Comparison of ENCODE assay signal across 9 cellular contexts in genomic region chr6:158068893-158069799, GRCh38.
DNase-seq lines count a peak whose midpoint lies in the region; ATAC-seq lines count a peak whose summit lies in the region.
"Had no signal": no experiment of that assay in that cellular context is flagged by ENCODE, and none has a peak within 500 bp of the region (broad histone marks: within the 10 kb centered on the region; RNA-seq: fewer than 3 reads in every experiment).

No MANE protein-coding gene starts in this region.

- 77% methylated on average over 14 of the region's 14 CpGs for WGBS in GM23248 (ENCODE audit: low coverage in 1 of 2, low lambda C conversion rate in 2 of 2, missing lambda C conversion rate in 2 of 2), 2 experiments

- DNase-seq in GM23248 (peak; percentile 82), RPMI7951 (ENCODE audit: low read depth) (peak; percentile 84), epithelial cell of prostate (ENCODE audit: low read depth, low spot score) (no peak), renal cortical epithelial cell (ENCODE audit: low read depth) (peak; percentile 84), NCI-H524 treated with DMSO at 0.1 percent for 48 hours (lab: John Stamatoyannopoulos, UW) (no peak), middle frontal gyrus (ENCODE audit: extremely low spot score, low spot score) (no peak)

- ATAC-seq in HG03039 (IDR thresholded peaks at IDR 0.05; ENCODE audit: unreplicated experiment) (no peak), HG02759 (IDR thresholded peaks at IDR 0.05; ENCODE audit: unreplicated experiment) (no peak)

- no peaks in the 10 kb centered on the region for H3K27me3 ChIP-seq in GM23248 (replicated peaks; ENCODE audit: insufficient read depth)
- H3K27me3 ChIP-seq: uterus had no signal

- in situ Hi-C loops in GM23248 (cut with MboI): loop anchor here (25.0 kb wide), 1 partner anchor 307 kb away; no protein-coding TSS in a partner anchor

- no peak overlapping the region for H2AFZ ChIP-seq in GM23248

- peak overlapping the region; percentile 45 for H3K4me2 ChIP-seq in GM23248 (ENCODE audit: unreplicated experiment)

- H3K36me3 ChIP-seq in GM23248 (ENCODE audit: low read depth): peaks cover 14% of the 10 kb centered on the region; the same call in 1 of the 2 replicates
- H3K36me3 ChIP-seq: uterus had no signal

- H3K4me3 ChIP-seq in GM23248: no peak overlapping the region
- H3K4me3 ChIP-seq: uterus had no signal

- H3K9me2 ChIP-seq in GM23248 (ENCODE audit: insufficient read depth): no peaks in the 10 kb centered on the region

- no peaks in the 10 kb centered on the region for H4K20me1 ChIP-seq in GM23248 (ENCODE audit: insufficient read depth)

- no peaks in the 10 kb centered on the region for H3K9me3 ChIP-seq in GM23248 (ENCODE audit: low read depth)
- H3K9me3 ChIP-seq: uterus had no signal

- H3K4me1 ChIP-seq in GM23248 (ENCODE audit: insufficient read depth): peaks cover 27% of the 10 kb centered on the region
- H3K4me1 ChIP-seq: uterus had no signal

- peaks cover 47% of the 10 kb centered on the region for H3F3A ChIP-seq in GM23248 (ENCODE audit: insufficient read depth)

- peak overlapping the region; percentile 96 for H3K27ac ChIP-seq in GM23248
- peak overlapping the region; percentile 74 for H3K27ac ChIP-seq in epithelial cell of prostate

- H3K79me2 ChIP-seq in GM23248 (ENCODE audit: insufficient read depth): no peaks in the 10 kb centered on the region; the same call in 1 of the 2 replicates

- peak overlapping the region; percentile 74 for H3K9ac ChIP-seq in GM23248

Comparison
In these comparisons a context has a peak if more than half of its experiments do, and no peak if none do; other contexts are left out.
1. DNase-seq: peak in GM23248 (single experiment), RPMI7951 (single experiment) and renal cortical epithelial cell (single experiment); none in epithelial cell of prostate (single experiment), NCI-H524 treated with DMSO at 0.1 percent for 48 hours (single experiment) and middle frontal gyrus (single experiment).